In genomic region chr12:92032101-92032500, GRCh38 we compare ENCODE assay signal across 13 cellular contexts.
A peak's percentile ranks its signal among the peaks of the same experiment; 100 is the strongest.
DNase-seq lines count a peak whose midpoint lies in the region; ATAC-seq and TF ChIP-seq lines count a peak whose summit lies in the region.
"Had no signal": no experiment of that assay in that cellular context is flagged by ENCODE, and none has a peak within 500 bp of the region (broad histone marks: within the 10 kb centered on the region; RNA-seq: fewer than 3 reads in every experiment).

No MANE protein-coding gene starts in this region.

- no peaks in the 10 kb centered on the region for H3K27me3 Mint-ChIP-seq in activated naive CD4-positive, alpha-beta T cell treated with anti-CD3 and anti-CD28 coated beads for 36 hours (ENCODE audit: low read depth)

- H3K4me3 ChIP-seq in gastroesophageal sphincter: no peak overlapping the region
- no peak overlapping the region for H3K4me3 ChIP-seq in tibial artery
- H3K4me3 ChIP-seq: adrenal gland, SJCRH30 had no signal

- H3K36me3 ChIP-seq in gastroesophageal sphincter (no peaks in the 10 kb centered on the region), tibial artery (no peaks in the 10 kb centered on the region)
- H3K36me3 ChIP-seq: adrenal gland had no signal

- H3K36me3 Mint-ChIP-seq in activated naive CD4-positive, alpha-beta T cell treated with anti-CD3 and anti-CD28 coated beads for 36 hours (ENCODE audit: low read depth): peaks cover 8% of the 10 kb centered on the region

- ATAC-seq in gastroesophageal sphincter: no peak
- ATAC-seq: right cardiac atrium had no signal

- WGBS in gastroesophageal sphincter (ENCODE audit: low coverage in 1 of 2), 2 donors: 40 to 42% methylated on average over 1 of the region's 1 CpG

- H3K9me3 Mint-ChIP-seq in activated naive CD4-positive, alpha-beta T cell treated with anti-CD3 and anti-CD28 coated beads for 36 hours: no peaks in the 10 kb centered on the region

- DNase-seq in activated naive CD4-positive, alpha-beta T cell treated with anti-CD3 and anti-CD28 coated beads for 36 hours: no peak
- DNase-seq in activated naive CD4-positive, alpha-beta T cell treated with Interleukin-2 at 50 U/mL for 16 hours: no peak
- no peak for DNase-seq in tibial artery
- no peak for DNase-seq in NAMALWA (ENCODE audit: low spot score)
- no peak for DNase-seq in SHP77 treated with DMSO at 0.1 percent for 48 hours (lab: John Stamatoyannopoulos, UW)
- DNase-seq in foreskin melanocyte: no peak
- DNase-seq: adrenal gland; DMS 273 treated with DMSO at 0.1 percent for 48 hours; right cardiac atrium; SJCRH30; stimulated activated CD4-positive, alpha-beta T cell treated with anti-CD3 and anti-CD28 coated beads, Interleukin-2, amount 100 ng/mL, for 48 hours had no signal

- H3K4me3 Mint-ChIP-seq in activated naive CD4-positive, alpha-beta T cell treated with anti-CD3 and anti-CD28 coated beads for 36 hours: no peak overlapping the region

- CTCF ChIA-PET in activated naive CD4-positive, alpha-beta T cell treated with anti-CD3 and anti-CD28 coated beads for 36 hours (lab: Charles Lee): interaction anchor here (1.5 to 2.4 kb wide), 3 partner anchors 10 to 221 kb away, joined by 3 to 14 read pairs (median 4); no protein-coding TSS in a partner anchor

- intact Hi-C loops in activated naive CD4-positive, alpha-beta T cell treated with anti-CD3 and anti-CD28 coated beads for 36 hours (cut with micrococcal nuclease): loop anchor here (5.0 to 10.0 kb wide), 4 partner anchors 35 to 370 kb away; no protein-coding TSS in a partner anchor
- intact Hi-C loops in tibial artery (cut with DNase I; ENCODE audit: low total_unique reads): no loop called here

- no peak for TF ChIP-seq EP300 in gastroesophageal sphincter (IDR thresholded peaks at IDR 0.05)

- H3K27ac ChIP-seq in VCaP (peak overlapping the region; percentile 59), gastroesophageal sphincter (peak overlapping the region; percentile 85 to 98 (median 86)), tibial artery (peak overlapping the region; percentile 49 to 61)
- H3K27ac ChIP-seq: SJCRH30 had no signal

- peaks cover 26 to 98% (median 41%) of the 10 kb centered on the region in 3 donors for H3K4me1 ChIP-seq in gastroesophageal sphincter
- H3K4me1 ChIP-seq in tibial artery: peaks cover 0 to 63% (median 43%) of the 10 kb centered on the region in 4 donors

- TF ChIP-seq POLR2A in gastroesophageal sphincter (IDR thresholded peaks at IDR 0.05): no peak

- H3K4me1 Mint-ChIP-seq in activated naive CD4-positive, alpha-beta T cell treated with anti-CD3 and anti-CD28 coated beads for 36 hours (ENCODE audit: low read depth): peaks cover 86% of the 10 kb centered on the region

- TF ChIP-seq CTCF in VCaP (conservative IDR thresholded peaks at IDR 0.05) (no peak), gastroesophageal sphincter (IDR thresholded peaks at IDR 0.05) (no peak), tibial artery (IDR thresholded peaks at IDR 0.05) (no peak)

- no peaks in the 10 kb centered on the region for H3K9me3 ChIP-seq in gastroesophageal sphincter
- no peaks in the 10 kb centered on the region for H3K9me3 ChIP-seq in tibial artery
- H3K9me3 ChIP-seq: adrenal gland, SJCRH30 had no signal

- H3K27me3 ChIP-seq in gastroesophageal sphincter: no peaks in the 10 kb centered on the region
- no peaks in the 10 kb centered on the region for H3K27me3 ChIP-seq in tibial artery
- H3K27me3 ChIP-seq: adrenal gland, SJCRH30 had no signal

- H3K27ac Mint-ChIP-seq in activated naive CD4-positive, alpha-beta T cell treated with anti-CD3 and anti-CD28 coated beads for 36 hours: peak overlapping the region; percentile 56
